16 cellular contexts compared by ENCODE assay signal in the genomic region with DNA sequence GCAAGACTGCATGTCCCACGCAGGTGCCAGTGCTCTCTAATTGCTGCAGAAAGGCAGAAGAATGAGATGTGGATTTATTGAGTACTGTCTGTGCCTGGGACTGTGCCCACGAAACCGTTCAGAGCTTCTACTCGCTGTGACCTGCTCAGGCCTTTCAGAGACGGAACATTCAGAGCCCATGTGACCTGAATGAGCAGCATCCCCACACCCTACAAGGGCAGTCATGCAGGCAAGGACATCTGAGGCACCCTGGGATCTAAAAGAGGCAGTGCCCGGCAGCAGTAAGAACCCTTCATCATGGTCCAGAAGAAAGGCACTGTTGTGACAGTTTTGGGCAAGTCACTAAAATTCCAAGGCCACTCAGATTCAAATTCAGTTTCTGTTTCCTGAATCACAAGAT. TPM values are rescaled to one million over a fixed set of nuclear protein-coding genes. Genes with fewer than 3 reads are reported as not detected.
DNase-seq lines count a peak whose midpoint lies in the region; ATAC-seq and TF ChIP-seq lines count a peak whose summit lies in the region.
"Had no signal": no experiment of that assay in that cellular context is flagged by ENCODE, and none has a peak within 500 bp of the region (broad histone marks: within the 10 kb centered on the region; RNA-seq: fewer than 3 reads in every experiment).

No MANE protein-coding gene starts in this region.

- H4K20me1 ChIP-seq in hepatocyte (ENCODE audit: insufficient read depth, poor library complexity, severe bottlenecking) = no peaks in the 10 kb centered on the region

- H3K4me2 ChIP-seq in skeletal muscle satellite cell (ENCODE audit: low read length) = peak overlapping the region; percentile 67
- no peak overlapping the region for H3K4me2 ChIP-seq in hepatocyte

- H3K27me3 ChIP-seq in left lung = no peaks in the 10 kb centered on the region
- H3K27me3 ChIP-seq in skeletal muscle satellite cell (ENCODE audit: control insufficient read depth, insufficient read depth, low read length) = no peaks in the 10 kb centered on the region
- H3K27me3 ChIP-seq in hepatocyte = no peaks in the 10 kb centered on the region
- no peaks in the 10 kb centered on the region for H3K27me3 ChIP-seq in esophagus squamous epithelium

- CTCF ChIA-PET in HEK293 (lab: Yijun Ruan, JAX) = no interaction called here

- H3K79me2 ChIP-seq in hepatocyte = no peaks in the 10 kb centered on the region

- H3K4me3 ChIP-seq in HEK293 (ENCODE audit: low read depth, low read length) = no peak overlapping the region
- peak overlapping the region; percentile 25 for H3K4me3 ChIP-seq in coronary artery
- no peak overlapping the region for H3K4me3 ChIP-seq in left lung
- H3K4me3 ChIP-seq in skeletal muscle satellite cell (ENCODE audit: low read length) = peak overlapping the region; percentile 21
- H3K4me3 ChIP-seq in hepatocyte = no peak overlapping the region
- no peak overlapping the region for H3K4me3 ChIP-seq in esophagus squamous epithelium

- H3K9me2 ChIP-seq in hepatocyte (replicated peaks; ENCODE audit: insufficient read depth) = no peaks in the 10 kb centered on the region

- H3K9ac ChIP-seq in skeletal muscle satellite cell (ENCODE audit: low read depth, low read length) = peak overlapping the region; percentile 6

- peak; percentile 15 for ATAC-seq in left lung
- ATAC-seq in GM21390 (IDR thresholded peaks at IDR 0.05; ENCODE audit: unreplicated experiment) = no peak
- ATAC-seq: left colon; naive thymus-derived CD8-positive, alpha-beta T cell had no signal

- no peaks in the 10 kb centered on the region for H3K4me1 ChIP-seq in HEK293 (ENCODE audit: control insufficient read depth, insufficient read depth, low read length)
- H3K4me1 ChIP-seq in left lung = no peaks in the 10 kb centered on the region
- peaks cover 9% of the 10 kb centered on the region for H3K4me1 ChIP-seq in skeletal muscle satellite cell (ENCODE audit: control insufficient read depth, insufficient read depth, low read length)
- no peaks in the 10 kb centered on the region for H3K4me1 ChIP-seq in hepatocyte (ENCODE audit: insufficient read depth)
- H3K4me1 ChIP-seq in esophagus squamous epithelium = no peaks in the 10 kb centered on the region

- TF ChIP-seq CTCF in HEK293 (tag by site-specific recombination; IDR thresholded peaks at IDR 0.05) = no peak
- TF ChIP-seq CTCF in coronary artery (IDR thresholded peaks at IDR 0.05) = no peak
- TF ChIP-seq CTCF in left lung (IDR thresholded peaks at IDR 0.05) = no peak
- TF ChIP-seq CTCF in hepatocyte (IDR thresholded peaks at IDR 0.05; ENCODE audit: poor library complexity) = no peak
- no peak for TF ChIP-seq CTCF in esophagus squamous epithelium (IDR thresholded peaks at IDR 0.05)

- H2AFZ ChIP-seq in hepatocyte = no peak overlapping the region

- POLR2A ChIA-PET in HEK293 (lab: Yijun Ruan, JAX) = no interaction called here

- no peak for TF ChIP-seq POLR2A in esophagus squamous epithelium (IDR thresholded peaks at IDR 0.05)

- DNase-seq in coronary artery (ENCODE audit: low spot score) (no peak), left lung (no peak), hepatocyte (ENCODE audit: low spot score) (no peak), activated T-cell treated with anti-CD3 and anti-CD28 coated beads for 4 hours (no peak), esophagus squamous epithelium (lab: John Stamatoyannopoulos, UW) (no peak)
- DNase-seq: activated naive CD8-positive, alpha-beta T cell treated with anti-CD3 and anti-CD28 coated beads for 36 hours; cerebellar nuclear complex; DMS79 treated with DMSO at 0.1 percent for 48 hours; left colon; naive thymus-derived CD8-positive, alpha-beta T cell; NCI-H510A had no signal

- H3K27ac ChIP-seq in HEK293 (ENCODE audit: extremely low read depth, low read depth, low read length) (no peak overlapping the region), coronary artery (peak overlapping the region; percentile 3 to 20), left lung (no peak overlapping the region), hepatocyte (no peak overlapping the region), esophagus squamous epithelium (no peak overlapping the region)
- H3K27ac ChIP-seq: HL-60 had no signal

- intact Hi-C loops in left lung (cut with DNase I) (no loop called here), esophagus squamous epithelium (cut with DNase I) (no loop called here)

- H3K36me3 ChIP-seq in HEK293 (ENCODE audit: control insufficient read depth in 2 of 2, insufficient read depth in 1 of 2, low read length in 2 of 2) (no peaks in the 10 kb centered on the region; a peak in 1 of 3 replicates), left lung (no peaks in the 10 kb centered on the region), skeletal muscle satellite cell (ENCODE audit: insufficient read depth, low read length) (no peaks in the 10 kb centered on the region), hepatocyte (replicated peaks; ENCODE audit: insufficient read depth, low read depth) (no peaks in the 10 kb centered on the region), esophagus squamous epithelium (no peaks in the 10 kb centered on the region)

- 78% methylated on average over 6 of the region's 6 CpGs for WGBS in hepatocyte (ENCODE audit: low lambda C conversion rate, missing lambda C conversion rate)
- 12 to 55% methylated on average over 2 to 6 of the region's 6 CpGs for WGBS in esophagus squamous epithelium, 2 donors

- H3K9me3 ChIP-seq in HEK293 (ENCODE audit: control insufficient read depth, insufficient read depth, low read depth, low read length) (no peaks in the 10 kb centered on the region), left lung (no peaks in the 10 kb centered on the region), skeletal muscle satellite cell (replicated peaks; ENCODE audit: low read length) (no peaks in the 10 kb centered on the region), hepatocyte (ENCODE audit: low read depth) (no peaks in the 10 kb centered on the region), esophagus squamous epithelium (no peaks in the 10 kb centered on the region)

TF ChIP-seq in HEK293, 187 proteins besides CTCF, POLR2A, EP300 and RAD21:
- 0 out of 2 replicates have a peak, but pooled peaks have one; percentile 3 for TF ChIP-seq SCRT2 (tag by site-specific recombination; IDR thresholded peaks at IDR 0.05)
- TF ChIP-seq ZNF600 (tag by site-specific recombination; IDR thresholded peaks at IDR 0.05) = no peak
- no peak for TF ChIP-seq GLIS2 (tag by site-specific recombination; IDR thresholded peaks at IDR 0.05)
TF ChIP-seq in HEK293: peak in this region for 1.

RNA-seq across cellular contexts. Expression of a gene that starts 15.9 kb away (rescaled TPM):
- 10 to 100 TPM; 12.9 to 43.3 TPM for total RNA-seq in left lung
- total RNA-seq in skeletal muscle satellite cell (2012; rRNA removed) = under 0.01 TPM in 1 of 2 replicates, not detected in the other
- 0.50 and 0.72 TPM in 2 replicates for total RNA-seq in hepatocyte
- 1.6 TPM in 1 of 2 replicates, not detected in the other for polyA plus RNA-seq in hepatocyte
- total RNA-seq in esophagus squamous epithelium = 1 to 10 TPM in 1 of 4 donors, under 1 TPM in 3; 0.11 to 2.5 (median 0.38) TPM
- total RNA-seq: activated naive CD8-positive, alpha-beta T cell treated with anti-CD3 and anti-CD28 coated beads for 36 hours; endothelial cell of umbilical vein had no signal
- polyA plus RNA-seq: endothelial cell of umbilical vein; naive thymus-derived CD8-positive, alpha-beta T cell had no signal

RNA-seq across cellular contexts. Expression of a gene that starts 16.3 kb away (rescaled TPM):
- 10 to 100 TPM; 14.1 to 51.2 TPM for total RNA-seq in left lung
- total RNA-seq in skeletal muscle satellite cell (2012; rRNA removed) = 0.22 and 0.25 TPM in 2 replicates
- total RNA-seq in hepatocyte = 1.7 and 3.0 TPM in 2 replicates
- polyA plus RNA-seq in hepatocyte = 0.47 and 0.79 TPM in 2 replicates
- total RNA-seq in esophagus squamous epithelium = 1 to 10 TPM in 2 of 4 donors, under 1 TPM in 2; 0.40 to 2.3 (median 0.93) TPM
- total RNA-seq: activated naive CD8-positive, alpha-beta T cell treated with anti-CD3 and anti-CD28 coated beads for 36 hours; endothelial cell of umbilical vein had no signal
- polyA plus RNA-seq: endothelial cell of umbilical vein had no signal

Comparison
In these comparisons a context has a peak if more than half of its experiments do, and no peak if none do; other contexts are left out.
1. H3K27ac ChIP-seq: peak in coronary artery (2 of 2); none in HEK293 (single experiment), left lung (0 of 2), hepatocyte (single experiment) and esophagus squamous epithelium (0 of 4).
2. H3K4me3 ChIP-seq: peak in coronary artery (single experiment) and skeletal muscle satellite cell (single experiment); none in HEK293 (single experiment), left lung (0 of 2), hepatocyte (single experiment) and esophagus squamous epithelium (0 of 4).